Comparison of ENCODE assay signal across 8 cellular contexts in the genomic region with DNA sequence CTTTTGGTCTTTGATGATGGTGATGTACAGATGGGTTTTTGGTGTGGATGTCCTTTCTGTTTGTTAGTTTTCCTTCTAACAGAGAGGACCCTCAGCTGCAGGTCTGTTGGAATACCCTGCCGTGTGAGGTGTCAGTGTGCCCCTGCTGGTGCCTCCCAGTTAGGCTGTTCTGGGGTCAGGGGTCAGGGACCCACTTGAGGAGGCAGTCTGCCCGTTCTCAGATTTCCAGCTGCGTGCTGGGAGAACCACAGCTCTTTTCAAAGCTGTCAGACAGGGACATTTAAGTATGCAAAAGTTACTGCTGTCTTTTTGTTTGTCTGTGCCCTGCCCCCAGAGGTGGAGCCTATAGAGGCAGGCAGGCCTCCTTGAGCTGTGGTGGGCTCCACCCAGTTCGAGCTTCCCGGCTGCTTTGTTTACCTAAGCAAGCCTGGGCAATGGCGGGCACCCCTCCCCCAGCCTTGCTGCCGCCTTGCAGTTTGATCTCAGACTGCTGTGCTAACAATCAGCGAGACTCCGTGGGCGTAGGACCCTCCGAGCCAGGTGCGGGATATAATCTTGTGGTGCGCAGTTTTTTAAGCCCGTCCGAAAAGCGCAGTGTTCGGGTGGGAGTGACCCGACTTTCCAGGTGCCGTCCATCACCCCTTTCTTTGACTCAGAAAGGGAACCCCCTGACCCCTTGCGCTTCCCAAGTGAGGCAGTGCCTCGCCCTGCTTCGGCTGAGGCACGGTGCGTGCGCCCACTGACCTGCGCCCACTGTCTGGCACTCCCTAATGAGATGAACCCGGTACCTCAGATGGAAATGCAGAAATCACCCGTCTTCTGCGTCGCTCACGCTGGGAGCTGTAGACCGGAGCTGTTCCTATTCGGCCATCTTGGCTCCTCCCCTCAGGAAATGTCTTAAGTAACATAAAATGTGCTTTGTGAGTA. TPM values are rescaled to one million over a fixed set of nuclear protein-coding genes. Genes with fewer than 3 reads are reported as not detected.
DNase-seq lines count a peak whose midpoint lies in the region; ATAC-seq, FAIRE-seq and TF ChIP-seq lines count a peak whose summit lies in the region.
"Not testable (repeated sequence)": the region's sequence is repeated elsewhere in the genome, so short reads cannot be mapped to it uniquely, and the experiment has no call there.

No MANE protein-coding gene starts in this region.

- not testable (repeated sequence) for H3K36me3 ChIP-seq in Caco-2 (ENCODE audit: control insufficient read depth, insufficient read depth, low read length); cardiac muscle cell; keratinocyte (ENCODE audit: control insufficient read depth in 2 of 2, extremely low read depth in 1 of 2, insufficient read depth in 2 of 2, low read length in 2 of 2); neural progenitor cell
- H3K36me3 ChIP-seq in RWPE2 (ENCODE audit: low read depth), result peaks cover 10% of the 10 kb centered on the region; the same call in 1 of the 2 replicates

- not testable (repeated sequence) for ATAC-seq in RWPE2 (ENCODE audit: low read depth)

- not testable (repeated sequence) for H3K79me1 ChIP-seq in H9 (ENCODE audit: insufficient read depth, low read depth, low read length, poor library complexity, severe bottlenecking)

- intact Hi-C loops in Caco-2 (cut with micrococcal nuclease; ENCODE audit: unreplicated experiment), result not testable (repeated sequence)

- not testable (repeated sequence) for H3F3A ChIP-seq in neural progenitor cell (ENCODE audit: low read depth)

- not testable (repeated sequence) for H3K23ac ChIP-seq in H9 (ENCODE audit: insufficient read length, low read depth, low read length)

- not testable (repeated sequence) for H3K23me2 ChIP-seq in H9 (ENCODE audit: insufficient read length, low read depth, low read length, poor library complexity, severe bottlenecking)

- POLR2A ChIA-PET in Caco-2 (lab: Charles Lee), result not testable (repeated sequence)

- H2AK5ac ChIP-seq in H9 (ENCODE audit: insufficient read length, low read length), result not testable (repeated sequence)

- H3K4ac ChIP-seq in H9 (ENCODE audit: low read depth, low read length), result not testable (repeated sequence)

- H2BK15ac ChIP-seq in H9 (ENCODE audit: low read depth, low read length), result not testable (repeated sequence)

- H3K36me3 Mint-ChIP-seq in Caco-2 (ENCODE audit: insufficient read depth, unreplicated experiment), result not testable (repeated sequence)
- peaks cover 7 to 17% (median 15%) of the 10 kb centered on the region in 3 experiments; a peak in 6 of 7 replicates for H3K36me3 Mint-ChIP-seq in H9 (ENCODE audit: insufficient read depth in 1 of 3, low read depth in 3 of 3)
- H3K36me3 Mint-ChIP-seq in neural progenitor cell, result peaks cover 19% of the 10 kb centered on the region

- not testable (repeated sequence) for H3K4me3 ChIP-seq in Caco-2 (ENCODE audit: low read depth, low read length); RWPE2 (ENCODE audit: severe bottlenecking); cardiac muscle cell; keratinocyte (ENCODE audit: control insufficient read depth in 2 of 3, extremely low read depth in 1 of 3, insufficient read depth in 2 of 3, low read depth in 1 of 3, low read length in 3 of 3); neural progenitor cell

- DNase-seq in Caco-2; RWPE2 (ENCODE audit: low spot score); keratinocyte (ENCODE audit: low read depth, low spot score): not testable (repeated sequence)
- DNase-seq in H9, result peak; percentile 74
- peak; percentile 19 for DNase-seq in NCI-H1105 treated with DMSO at 0.1 percent for 48 hours (lab: John Stamatoyannopoulos, UW)
- DNase-seq in NCI-H69 (lab: John Stamatoyannopoulos, UW), result peak; percentile 5
- peak in 1 of 2 donors; percentile 9 for DNase-seq in cardiac muscle cell (ENCODE audit: low read depth in 1 of 2, low spot score in 1 of 2)
- DNase-seq in neural progenitor cell (ENCODE audit: low spot score), result peak; percentile 36

- not testable (repeated sequence) for H4K20me1 ChIP-seq in H9 (ENCODE audit: control insufficient read depth, insufficient read depth, insufficient read length); keratinocyte (ENCODE audit: control insufficient read depth, extremely low read depth, insufficient read depth, low read length); neural progenitor cell (ENCODE audit: low read depth)

- H2BK12ac ChIP-seq in H9 (ENCODE audit: insufficient read length, low read depth, low read length), result not testable (repeated sequence)

- not testable (repeated sequence) for H3K4me1 Mint-ChIP-seq in Caco-2 (ENCODE audit: low read depth, unreplicated experiment); neural progenitor cell
- peaks cover 19 to 22% of the 10 kb centered on the region in 2 experiments for H3K4me1 Mint-ChIP-seq in H9

- H3K27me3 ChIP-seq in Caco-2 (replicated peaks; ENCODE audit: control insufficient read depth, insufficient read depth, low read length); H9 (ENCODE audit: insufficient read depth, low read length); RWPE2 (ENCODE audit: insufficient read depth, poor library complexity, severe bottlenecking); cardiac muscle cell; keratinocyte (ENCODE audit: control insufficient read depth, extremely low read depth, insufficient read depth, low read length); neural progenitor cell: not testable (repeated sequence)

- TF ChIP-seq CTCF in Caco-2 (IDR thresholded peaks at IDR 0.05; ENCODE audit: insufficient read depth in 1 of 2, low read depth in 1 of 2, low read length in 1 of 2, severe bottlenecking in 1 of 2, unreplicated experiment in 1 of 2); RWPE2 (IDR thresholded peaks at IDR 0.05; ENCODE audit: poor library complexity, severe bottlenecking); cardiac muscle cell (IDR thresholded peaks at IDR 0.05; ENCODE audit: low read depth, low read length); keratinocyte (optimal IDR thresholded peaks at IDR 0.05 in 1 of 3, IDR thresholded peaks at IDR 0.05 in 1 of 3, conservative IDR thresholded peaks at IDR 0.05 in 1 of 3; ENCODE audit: extremely low read depth in 1 of 3, insufficient read depth in 2 of 3, low read length in 3 of 3); neural progenitor cell (IDR thresholded peaks at IDR 0.05): not testable (repeated sequence)
- peak; percentile 16; the same call in 1 of the 3 replicates for TF ChIP-seq CTCF in H9 (conservative IDR thresholded peaks at IDR 0.05)

- H3K27ac ChIP-seq in H9 (ENCODE audit: insufficient read length, low read depth, low read length); neural progenitor cell: not testable (repeated sequence)
- peak overlapping the region; percentile 71 for H3K27ac ChIP-seq in RWPE2 (ENCODE audit: poor library complexity, severe bottlenecking)
- peak overlapping the region; percentile 77 for H3K27ac ChIP-seq in cardiac muscle cell
- H3K27ac ChIP-seq in keratinocyte (ENCODE audit: control insufficient read depth, insufficient read depth, low read length), result peak overlapping the region; percentile 40

- not testable (repeated sequence) for FAIRE-seq in keratinocyte (lab: Jason Lieb, UNC)

- not testable (repeated sequence) for H3K27ac Mint-ChIP-seq in Caco-2 (ENCODE audit: unreplicated experiment)
- H3K27ac Mint-ChIP-seq in H9 (peak overlapping the region; percentile 72 to 99 (median 97)), neural progenitor cell (peak overlapping the region; percentile 58)

- not testable (repeated sequence) for H3K9me3 Mint-ChIP-seq in Caco-2 (ENCODE audit: unreplicated experiment); neural progenitor cell
- H3K9me3 Mint-ChIP-seq in H9, result peaks cover 2 to 11% of the 10 kb centered on the region in 2 experiments; a peak in 1 of 5 replicates

- not testable (repeated sequence) for H3K9me3 ChIP-seq in Caco-2; H9 (ENCODE audit: control insufficient read depth, low read depth, low read length); RWPE2 (ENCODE audit: severe bottlenecking); cardiac muscle cell (ENCODE audit: low read depth); keratinocyte (ENCODE audit: control insufficient read depth, low read depth, low read length); neural progenitor cell (ENCODE audit: low read depth)

- not testable (repeated sequence) for H2BK20ac ChIP-seq in H9 (ENCODE audit: low read depth, low read length, poor library complexity, severe bottlenecking)

- H3K56ac ChIP-seq in H9 (ENCODE audit: insufficient read length, low read depth, low read length), result not testable (repeated sequence)

- not testable (repeated sequence) for H2AFZ ChIP-seq in H9 (ENCODE audit: low read length); keratinocyte (ENCODE audit: control insufficient read depth, low read length)
- H2AFZ ChIP-seq in neural progenitor cell (replicated peaks), result peak overlapping the region; percentile 50

- H3K9me1 ChIP-seq in keratinocyte (ENCODE audit: control insufficient read depth, extremely low read depth, insufficient read depth, low read length), result not testable (repeated sequence)

- not testable (repeated sequence) for H4K8ac ChIP-seq in H9 (replicated peaks; ENCODE audit: insufficient read length, low read depth, low read length)

- CTCF ChIA-PET in Caco-2 (lab: Charles Lee), result not testable (repeated sequence)

- not testable (repeated sequence) for BruUV-seq in Caco-2 (replicated peaks; lab: Mats Ljungman, UMichigan)

- peak overlapping the region; percentile 35 for H3K4me2 ChIP-seq in H9 (ENCODE audit: insufficient read depth, insufficient read length, low read length)
- not testable (repeated sequence) for H3K4me2 ChIP-seq in keratinocyte (ENCODE audit: control insufficient read depth, extremely low read depth, insufficient read depth, low read depth, low read length); neural progenitor cell

- H3K4me3 Mint-ChIP-seq in Caco-2 (ENCODE audit: unreplicated experiment) (peak overlapping the region; percentile 16), H9 (peak overlapping the region; percentile 60 to 72), neural progenitor cell (peak overlapping the region; percentile 48)

- peak overlapping the region; percentile 88 for H3K18ac ChIP-seq in H9 (ENCODE audit: insufficient read length, low read depth, low read length)

- H4K91ac ChIP-seq in H9 (ENCODE audit: insufficient read length, low read depth, low read length), result not testable (repeated sequence)

- H3K79me2 ChIP-seq in H9 (ENCODE audit: insufficient read depth, low read length); keratinocyte (ENCODE audit: control insufficient read depth, insufficient read depth, low read length); neural progenitor cell (ENCODE audit: low read depth): not testable (repeated sequence)

- H3K27me3 Mint-ChIP-seq in Caco-2 (ENCODE audit: insufficient read depth, unreplicated experiment); H9 (ENCODE audit: low read depth); neural progenitor cell (ENCODE audit: insufficient read depth, low read depth): not testable (repeated sequence)

- H3K4me1 ChIP-seq in Caco-2; H9 (ENCODE audit: insufficient read depth, low read length); cardiac muscle cell (ENCODE audit: low read depth); neural progenitor cell: not testable (repeated sequence)
- H3K4me1 ChIP-seq in RWPE2 (ENCODE audit: insufficient read depth, poor library complexity, severe bottlenecking) (peaks cover 43% of the 10 kb centered on the region), keratinocyte (ENCODE audit: control insufficient read depth, extremely low read depth, insufficient read depth, low read length) (peaks cover 32% of the 10 kb centered on the region)

- H3T11ph ChIP-seq in H9 (ENCODE audit: low read length), result not testable (repeated sequence)

- H4K5ac ChIP-seq in H9 (ENCODE audit: insufficient read length, low read depth, low read length), result peak overlapping the region; percentile 85

- H2BK5ac ChIP-seq in H9 (ENCODE audit: insufficient read length, low read length), result not testable (repeated sequence)

- H2BK120ac ChIP-seq in H9 (ENCODE audit: low read depth, low read length, poor library complexity, severe bottlenecking), result not testable (repeated sequence)

- H3K14ac ChIP-seq in H9 (ENCODE audit: insufficient read depth, low read length), result peak overlapping the region; percentile 86; the same call in 1 of the 2 replicates

- H3K9ac ChIP-seq in H9 (ENCODE audit: extremely low read depth, insufficient read length, low read length); keratinocyte (ENCODE audit: control insufficient read depth, extremely low read depth, insufficient read depth, low read length); neural progenitor cell: not testable (repeated sequence)

- dilution Hi-C loops in keratinocyte (cut with MboI; ENCODE audit: extremely low pct_ligation_motif_present, low sequenced_read_pairs), result not testable (repeated sequence)

- no CpG with 5 or more reads among the region's 33 CpGs for WGBS in H9 (ENCODE audit: extremely low coverage, insufficient read length, low lambda C conversion rate)

RNA-seq across cellular contexts. Expression of a gene that starts 10.2 kb away (rescaled TPM):
- total RNA-seq in Caco-2 (2022) (5.3 and 5.9 TPM in 2 replicates), H9 (2021) (4.8 and 5.4 TPM in 2 replicates), cardiac muscle cell (6.2 and 11.8 TPM in 2 replicates), neural progenitor cell (ENCODE audit: low replicate concordance) (14.4 and 15.9 TPM in 2 replicates)
- polyA plus RNA-seq in cardiac muscle cell (3.3 and 9.8 TPM in 2 replicates), keratinocyte (4.4 to 8.2 TPM (median 7.5 TPM) in 3 replicates)
- polyA plus RNA-seq in keratinocyte (2011; ENCODE audit: low read depth), result 3.0 TPM
- polyA plus RNA-seq in keratinocyte (2011; cell fraction: cytosol; rRNA removed), result 2.1 and 3.2 TPM in 2 replicates
- 23.1 and 25.3 TPM in 2 replicates for polyA plus RNA-seq in keratinocyte (2011; cell fraction: nucleus; rRNA removed)
- polyA plus RNA-seq in keratinocyte (2012; ENCODE audit: low replicate concordance), result 2.8 and 3.3 TPM in 2 replicates
- 2.9 to 12.6 TPM (median 7.7 TPM) in 3 replicates for polyA minus RNA-seq in keratinocyte
- 4.4 TPM for polyA minus RNA-seq in keratinocyte (2011; cell fraction: cytosol; rRNA and poly(A)+ RNA removed)
- 13.3 and 21.6 TPM in 2 replicates for polyA minus RNA-seq in keratinocyte (2011; cell fraction: nucleus; rRNA and poly(A)+ RNA removed)

Comparison
In these comparisons a context has a peak if more than half of its experiments do, and no peak if none do; other contexts are left out.
1. H3K4me3 Mint-ChIP-seq: peak in every context shown above with its lines; median percentile 66 in H9; 48 in neural progenitor cell; 16 in Caco-2.